8 cellular contexts compared by ENCODE assay signal in genomic region chr1:45009956-45010854, GRCh38. TPM values are rescaled to one million over a fixed set of nuclear protein-coding genes. Genes with fewer than 3 reads are reported as not detected.
A peak's percentile ranks its signal among the peaks of the same experiment; 100 is the strongest.
DNase-seq lines count a peak whose midpoint lies in the region; ATAC-seq and TF ChIP-seq lines count a peak whose summit lies in the region.

No MANE protein-coding gene starts in this region.

- no peak overlapping the region for H3K27ac ChIP-seq in iPS DF 6.9 (ENCODE audit: low read length)
- peak overlapping the region; percentile 91 for H3K27ac ChIP-seq in skeletal muscle tissue (ENCODE audit: low read depth, low read length)

- H3K4me3 ChIP-seq in GM12875 (ENCODE audit: low read depth, low read length) (peak overlapping the region; percentile 90), iPS DF 6.9 (ENCODE audit: low read length) (peak overlapping the region; percentile 91), skeletal muscle tissue (ENCODE audit: low read length in 3 of 3) (peak overlapping the region; percentile 84 to 95 (median 94))

- no peaks in the 10 kb centered on the region for H3K9me3 Mint-ChIP-seq in activated naive CD8-positive, alpha-beta T cell (ENCODE audit: low read depth)

- no CpG with 5 or more reads among the region's 41 CpGs for WGBS in iPS DF 6.9 (ENCODE audit: insufficient coverage, insufficient read length)

- no peaks in the 10 kb centered on the region for H3K27me3 Mint-ChIP-seq in activated naive CD8-positive, alpha-beta T cell

- H3K27me3 ChIP-seq in iPS DF 6.9 (ENCODE audit: control insufficient read depth, insufficient read depth, low read length) (no peaks in the 10 kb centered on the region), skeletal muscle tissue (ENCODE audit: control insufficient read depth in 3 of 3, insufficient read depth in 3 of 3, low read length in 3 of 3) (no peaks in the 10 kb centered on the region)

- no peak for TF ChIP-seq CTCF in GM12875 (IDR thresholded peaks at IDR 0.05; ENCODE audit: borderline replicate concordance, insufficient read depth, low read depth, low read length)

- peak overlapping the region; percentile 61 for H3K27ac Mint-ChIP-seq in activated naive CD8-positive, alpha-beta T cell

- H3K9me3 ChIP-seq in iPS DF 6.9 (ENCODE audit: control insufficient read depth, insufficient read depth, low read length) (no peaks in the 10 kb centered on the region), skeletal muscle tissue (ENCODE audit: control insufficient read depth in 3 of 3, low read length in 3 of 3) (no peaks in the 10 kb centered on the region)

- H3K36me3 Mint-ChIP-seq in activated naive CD8-positive, alpha-beta T cell, result peaks cover 4% of the 10 kb centered on the region

- H3K9ac ChIP-seq in skeletal muscle tissue (ENCODE audit: low read depth in 1 of 3, low read length in 3 of 3), result peak overlapping the region; percentile 79 to 91 (median 86)

- DNase-seq in NCI-H2196 treated with DMSO at 0.1 percent for 48 hours (lab: John Stamatoyannopoulos, UW; ENCODE audit: unreplicated experiment) (peak; percentile 13), iPS DF 6.9 (ENCODE audit: low read depth, low spot score) (no peak), medulla oblongata (ENCODE audit: extremely low spot score) (no peak), GM19238 (ENCODE audit: insufficient read length, low spot score) (no peak)

- H3K4me3 Mint-ChIP-seq in activated naive CD8-positive, alpha-beta T cell, result peak overlapping the region; percentile 88

- H3K36me3 ChIP-seq in iPS DF 6.9 (ENCODE audit: control insufficient read depth, insufficient read depth, low read length) (peaks cover 8% of the 10 kb centered on the region; the same call in 1 of the 2 replicates), skeletal muscle tissue (ENCODE audit: control insufficient read depth in 3 of 3, insufficient read depth in 3 of 3, low read length in 3 of 3) (peaks cover 56 to 63% (median 60%) of the 10 kb centered on the region in 3 donors)

- H3K4me1 ChIP-seq in iPS DF 6.9 (ENCODE audit: control insufficient read depth, insufficient read depth, low read length) (peaks cover 7% of the 10 kb centered on the region; the same call in 1 of the 2 replicates), skeletal muscle tissue (ENCODE audit: control insufficient read depth in 3 of 3, insufficient read depth in 3 of 3, low read length in 3 of 3) (peaks cover 46 to 57% (median 46%) of the 10 kb centered on the region in 3 donors)

- no peak for ATAC-seq in HG03095 (IDR thresholded peaks at IDR 0.05; ENCODE audit: unreplicated experiment)

- peaks cover 43% of the 10 kb centered on the region for H3K4me1 Mint-ChIP-seq in activated naive CD8-positive, alpha-beta T cell (ENCODE audit: low read depth)

RNA-seq across cellular contexts. Expression of gene HECTD3, which starts 0.9 kb away (rescaled TPM):
- total RNA-seq in skeletal muscle tissue, result 8.9 TPM

RNA-seq across cellular contexts. Expression of gene UROD, which starts 1.8 kb away (rescaled TPM):
- total RNA-seq in skeletal muscle tissue, result 149 TPM

RNA-seq across cellular contexts. Expression of gene EIF2B3, which starts 23.8 kb away (rescaled TPM):
- 34.4 TPM for total RNA-seq in skeletal muscle tissue
